Comparison of ENCODE assay signal across 16 cellular contexts in the genomic region with DNA sequence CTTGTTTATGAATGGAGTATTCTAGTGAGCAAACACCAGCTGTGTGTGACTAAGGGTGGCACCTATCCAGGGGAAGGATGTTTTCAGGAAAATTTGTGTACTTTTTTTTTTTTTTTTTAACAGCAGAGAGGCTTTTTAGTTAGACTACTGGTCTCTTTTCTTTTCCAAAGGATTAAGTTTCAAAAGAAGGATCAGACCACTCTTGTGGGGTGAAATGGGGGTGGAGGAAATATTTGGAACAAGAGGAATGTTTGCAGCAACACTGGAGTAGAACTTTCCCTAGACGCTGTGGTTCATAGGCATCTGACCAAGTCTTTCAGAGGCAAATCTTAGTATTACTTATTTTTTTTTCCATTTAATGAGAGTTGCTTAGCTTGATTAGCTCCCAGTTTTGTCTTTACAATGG. TPM values are rescaled to one million over a fixed set of nuclear protein-coding genes. Genes with fewer than 3 reads are reported as not detected.
DNase-seq lines count a peak whose midpoint lies in the region; ATAC-seq and TF ChIP-seq lines count a peak whose summit lies in the region.
"Had no signal": no experiment of that assay in that cellular context is flagged by ENCODE, and none has a peak within 500 bp of the region (broad histone marks: within the 10 kb centered on the region; RNA-seq: fewer than 3 reads in every experiment).

No MANE protein-coding gene starts in this region.

- TF ChIP-seq POLR2A in testis (IDR thresholded peaks at IDR 0.05) (no peak), GM18505 (IDR thresholded peaks at IDR 0.05; ENCODE audit: borderline replicate concordance, extremely low read depth, insufficient read depth, insufficient read length) (no peak)

- WGBS in testis, 2 donors, result 49 to 54% methylated on average over 1 of the region's 1 CpG

- peaks cover 6% of the 10 kb centered on the region for H3K4me1 ChIP-seq in testis

- DNase-seq in NCI-H146 (lab: John Stamatoyannopoulos, UW), result peak; percentile 4
- DNase-seq in NCI-H146 treated with DMSO at 0.1 percent for 48 hours (lab: John Stamatoyannopoulos, UW; ENCODE audit: unreplicated experiment), result no peak
- peak; percentile 25 for DNase-seq in dedifferentiated amniotic fluid mesenchymal stem cell (ENCODE audit: extremely low spot score)
- DNase-seq in lung microvascular endothelial cell (ENCODE audit: low read depth in 2 of 2), result peak; percentile 2 to 8
- DNase-seq in testis, result peak; percentile 36
- no peak for DNase-seq in activated CD4-positive, alpha-beta T cell treated with anti-CD3 and anti-CD28 coated beads, Interleukin-2, amount 50 U/mL, for 1 hour
- no peak for DNase-seq in stimulated activated CD4-positive, alpha-beta T cell treated with anti-CD3 and anti-CD28 coated beads, Interleukin-4, amount 100 ng/mL, for 4 hours
- DNase-seq: 8988T; activated naive CD4-positive, alpha-beta T cell; islet precursor cell; KBM-7; naive B cell; NCI-H187 treated with DMSO at 0.1 percent for 48 hours; SHP77 treated with DMSO at 0.1 percent for 48 hours had no signal

- H3K36me3 ChIP-seq in testis (ENCODE audit: low read depth, missing control alignments), result no peaks in the 10 kb centered on the region
- H3K36me3 ChIP-seq: esophagus muscularis mucosa had no signal

- ATAC-seq in GM18505 (IDR thresholded peaks at IDR 0.05; ENCODE audit: unreplicated experiment), result no peak

- H3K27ac ChIP-seq in testis, result no peak overlapping the region

- no peaks in the 10 kb centered on the region for H3K9me3 ChIP-seq in testis
- H3K9me3 ChIP-seq: esophagus muscularis mucosa had no signal

- TF ChIP-seq CTCF in testis (IDR thresholded peaks at IDR 0.05), result no peak

- no peaks in the 10 kb centered on the region for H3K27me3 ChIP-seq in testis
- H3K27me3 ChIP-seq: esophagus muscularis mucosa had no signal

- H3K4me3 ChIP-seq in testis, result no peak overlapping the region
- H3K4me3 ChIP-seq: esophagus muscularis mucosa had no signal

- intact Hi-C loops in testis (cut with DNase I; ENCODE audit: low total_unique reads), result no loop called here

RNA-seq across cellular contexts. Expression of gene NUBPL, which starts 21.1 kb away (rescaled TPM):
- total RNA-seq in lung microvascular endothelial cell, result 2.4 and 3.7 TPM in 2 replicates
- 10 to 100 TPM; 19.8 to 25.0 TPM for total RNA-seq in testis
- polyA plus RNA-seq in testis (ENCODE audit: insufficient read depth, low read depth, low replicate concordance), result 7.8 TPM

Comparison
In these comparisons a context has a peak if more than half of its experiments do, and no peak if none do; other contexts are left out.
1. DNase-seq: peak in NCI-H146 (single experiment), dedifferentiated amniotic fluid mesenchymal stem cell (single experiment), lung microvascular endothelial cell (2 of 2) and testis (single experiment); none in NCI-H146 treated with DMSO at 0.1 percent for 48 hours (single experiment), activated CD4-positive, alpha-beta T cell treated with anti-CD3 and anti-CD28 coated beads, Interleukin-2, amount 50 U/mL, for 1 hour (single experiment) and stimulated activated CD4-positive, alpha-beta T cell treated with anti-CD3 and anti-CD28 coated beads, Interleukin-4, amount 100 ng/mL, for 4 hours (0 of 2).